25 cellular contexts compared by ENCODE assay signal in the genomic region with DNA sequence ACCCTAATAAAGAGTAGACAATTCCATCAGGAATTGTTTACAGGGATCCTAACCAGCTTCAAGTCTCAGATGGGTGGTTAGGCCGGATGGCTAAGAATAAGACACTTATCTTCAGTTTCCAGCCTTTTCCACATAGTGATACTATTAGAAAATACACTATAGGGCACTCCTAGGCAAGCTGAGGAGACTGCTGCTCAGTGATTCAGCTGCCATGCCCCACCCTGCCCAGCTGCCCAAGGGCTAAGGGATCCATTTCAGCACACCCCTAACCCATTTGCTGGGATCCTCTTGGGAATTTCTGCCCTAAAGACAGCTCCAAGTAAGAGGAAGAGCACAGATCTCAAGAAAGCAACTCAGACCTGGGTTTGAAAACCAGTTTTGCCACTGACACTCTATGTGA. TPM values are rescaled to one million over a fixed set of nuclear protein-coding genes. Genes with fewer than 3 reads are reported as not detected.
DNase-seq lines count a peak whose midpoint lies in the region; ATAC-seq, FAIRE-seq and TF ChIP-seq lines count a peak whose summit lies in the region.
"Had no signal": no experiment of that assay in that cellular context is flagged by ENCODE, and none has a peak within 500 bp of the region (broad histone marks: within the 10 kb centered on the region; RNA-seq: fewer than 3 reads in every experiment).

No MANE protein-coding gene starts in this region.

- H4K91ac ChIP-seq in neuronal stem cell (ENCODE audit: low read depth, low read length, poor library complexity), result no peak overlapping the region

- no peak overlapping the region for H2BK15ac ChIP-seq in neuronal stem cell (ENCODE audit: low read length)

- no peak overlapping the region for H2AK5ac ChIP-seq in neuronal stem cell (ENCODE audit: low read depth, low read length)

- no peak for TF ChIP-seq POLR2A in gastrocnemius medialis (IDR thresholded peaks at IDR 0.05)

- H3K36me3 ChIP-seq in GM23248 (ENCODE audit: low read depth), result 0 out of 2 replicates have a peak, but pooled peaks cover 14% of the 10 kb centered on the region
- H3K36me3 ChIP-seq in kidney (ENCODE audit: control insufficient read depth in 1 of 2, insufficient read depth in 2 of 2, low read length in 2 of 2), result peaks cover 0 to under 1% of the 10 kb centered on the region in 2 donors
- no peaks in the 10 kb centered on the region for H3K36me3 ChIP-seq in gastrocnemius medialis
- peaks cover 0 to 27% of the 10 kb centered on the region in 2 donors for H3K36me3 ChIP-seq in neuronal stem cell (replicated peaks in 1 of 2; ENCODE audit: control insufficient read depth in 2 of 2, insufficient read depth in 2 of 2, low read length in 2 of 2)
- H3K36me3 ChIP-seq: neutrophil, tibial nerve had no signal

- H3K23ac ChIP-seq in neuronal stem cell (ENCODE audit: low read depth, low read length, poor library complexity), result no peak overlapping the region

- no peak overlapping the region for H3K18ac ChIP-seq in neuronal stem cell (ENCODE audit: low read length)

- H3K36me3 Mint-ChIP-seq in brain, result peaks cover 13% of the 10 kb centered on the region

- H3K4me1 ChIP-seq in GM23248 (ENCODE audit: insufficient read depth) (no peaks in the 10 kb centered on the region), kidney (ENCODE audit: control insufficient read depth in 1 of 2, insufficient read depth in 1 of 2, low read depth in 1 of 2, low read length in 2 of 2) (peaks cover 49 to 74% of the 10 kb centered on the region in 2 donors), gastrocnemius medialis (peaks cover 79 to 83% of the 10 kb centered on the region in 2 donors), neuronal stem cell (ENCODE audit: control insufficient read depth in 2 of 2, insufficient read depth in 1 of 2, low read depth in 1 of 2, low read length in 2 of 2) (peaks cover 22 to 32% of the 10 kb centered on the region in 2 donors)

- H3K4me3 ChIP-seq in GM23248, result no peak overlapping the region
- no peak overlapping the region for H3K4me3 ChIP-seq in kidney (ENCODE audit: low read length in 2 of 2)
- no peak overlapping the region for H3K4me3 ChIP-seq in gastrocnemius medialis
- H3K4me3 ChIP-seq in neuronal stem cell (ENCODE audit: low read length in 2 of 2), result no peak overlapping the region
- H3K4me3 ChIP-seq: MG63, tibial nerve had no signal

- no peak overlapping the region for H3K14ac ChIP-seq in neuronal stem cell (ENCODE audit: low read length)

- H3K9me3 Mint-ChIP-seq in brain, result no peaks in the 10 kb centered on the region
- H3K9me3 Mint-ChIP-seq: CD4-positive, alpha-beta T cell had no signal

- H3K27me3 ChIP-seq in GM23248 (replicated peaks; ENCODE audit: insufficient read depth) (no peaks in the 10 kb centered on the region), gastrocnemius medialis (no peaks in the 10 kb centered on the region), neuronal stem cell (ENCODE audit: control insufficient read depth in 3 of 3, insufficient read depth in 3 of 3, low read depth in 1 of 3, low read length in 3 of 3) (no peaks in the 10 kb centered on the region)
- H3K27me3 ChIP-seq: MG63, neutrophil, tibial nerve had no signal

- peaks cover 35% of the 10 kb centered on the region for H4K20me1 ChIP-seq in GM23248 (ENCODE audit: insufficient read depth)

- H3K27me3 Mint-ChIP-seq in brain, result no peaks in the 10 kb centered on the region
- H3K27me3 Mint-ChIP-seq: CD4-positive, alpha-beta T cell had no signal

- no peak for TF ChIP-seq CTCF in brain (conservative IDR thresholded peaks at IDR 0.05)
- no peak for TF ChIP-seq CTCF in kidney (IDR thresholded peaks at IDR 0.05; ENCODE audit: borderline replicate concordance, extremely low read depth, insufficient read depth)
- TF ChIP-seq CTCF in gastrocnemius medialis (IDR thresholded peaks at IDR 0.05 in 4 of 5, conservative IDR thresholded peaks at IDR 0.05 in 1 of 5), result no peak

- intact Hi-C loops in kidney (cut with DNase I), result no loop called here
- intact Hi-C loops in gastrocnemius medialis (cut with DNase I; ENCODE audit: low total_unique reads), result no loop called here

- H3K27ac ChIP-seq in GM23248, result no peak overlapping the region
- peak overlapping the region; percentile 15 to 62 for H3K27ac ChIP-seq in kidney (ENCODE audit: low read depth in 2 of 2, low read length in 2 of 2)
- peak overlapping the region; percentile 31 to 73 (median 48) for H3K27ac ChIP-seq in gastrocnemius medialis
- H3K27ac ChIP-seq in neuronal stem cell (replicated peaks; ENCODE audit: low read length), result no peak overlapping the region
- H3K27ac ChIP-seq: neutrophil, tibial nerve had no signal

- no peak for ATAC-seq in gastrocnemius medialis

- H2AFZ ChIP-seq in GM23248 (no peak overlapping the region), neuronal stem cell (ENCODE audit: low read length) (no peak overlapping the region)

- POLR2A ChIA-PET in HEK293T (lab: Yijun Ruan, JAX), result no interaction called here

- no peaks in the 10 kb centered on the region for H3K9me3 ChIP-seq in GM23248 (ENCODE audit: low read depth)
- H3K9me3 ChIP-seq in kidney (ENCODE audit: control insufficient read depth in 1 of 2, low read length in 2 of 2), result no peaks in the 10 kb centered on the region
- no peaks in the 10 kb centered on the region for H3K9me3 ChIP-seq in gastrocnemius medialis
- H3K9me3 ChIP-seq in neuronal stem cell (replicated peaks in 1 of 2; ENCODE audit: control insufficient read depth in 2 of 2, insufficient read depth in 1 of 2, low read depth in 1 of 2, low read length in 2 of 2), result no peaks in the 10 kb centered on the region
- H3K9me3 ChIP-seq: MG63, neutrophil, tibial nerve had no signal

- H3K9ac ChIP-seq in GM23248, result no peak overlapping the region
- H3K9ac ChIP-seq in kidney (ENCODE audit: low read length in 2 of 2), result no peak overlapping the region
- no peak overlapping the region for H3K9ac ChIP-seq in neuronal stem cell (ENCODE audit: low read depth, low read length, poor library complexity)

- H3K27ac Mint-ChIP-seq in brain, result peak overlapping the region in 4 of 5 experiments; percentile 8 to 94 (median 69)
- H3K27ac Mint-ChIP-seq: CD4-positive, alpha-beta T cell had no signal

- no peak overlapping the region for H2BK5ac ChIP-seq in neuronal stem cell (ENCODE audit: low read length)

- H4K8ac ChIP-seq in neuronal stem cell (ENCODE audit: low read depth, low read length), result no peak overlapping the region

- 20 to 55% methylated on average over 1 of the region's 1 CpG for WGBS in GM23248 (ENCODE audit: low coverage in 1 of 2, low lambda C conversion rate in 2 of 2, missing lambda C conversion rate in 2 of 2), 2 experiments
- no CpG with 5 or more reads among the region's 1 CpG for WGBS in neuronal stem cell (ENCODE audit: extremely low coverage in 2 of 2, insufficient read length in 2 of 2, insufficient replicate concordance in 1 of 2), 2 donors

- H3K4me3 Mint-ChIP-seq in brain, result no peak overlapping the region
- H3K4me3 Mint-ChIP-seq: CD4-positive, alpha-beta T cell had no signal

- in situ Hi-C loops in GM23248 (cut with MboI), result no loop called here
- in situ Hi-C loops in gastrocnemius medialis (cut with MboI; ENCODE audit: low sequenced_read_pairs in 4 of 4), result no loop called here

- H3K4ac ChIP-seq in neuronal stem cell (ENCODE audit: low read length), result no peak overlapping the region

- H3K4me1 Mint-ChIP-seq in brain, result peaks cover 88% of the 10 kb centered on the region

- FAIRE-seq in kidney (lab: Jason Lieb, UNC), result no peak
- FAIRE-seq: frontal cortex, GM12892, GM19239, H1 had no signal

- H3K79me1 ChIP-seq in neuronal stem cell (ENCODE audit: low read depth, low read length), result no peaks in the 10 kb centered on the region

- H3K79me2 ChIP-seq in GM23248 (ENCODE audit: insufficient read depth), result peaks cover 99% of the 10 kb centered on the region

- no peak overlapping the region for H2BK12ac ChIP-seq in neuronal stem cell (ENCODE audit: low read length)

- no peak overlapping the region for H2BK120ac ChIP-seq in neuronal stem cell (ENCODE audit: low read depth, low read length)

- DNase-seq in GM23248, result peak; percentile 20
- no peak for DNase-seq in kidney
- DNase-seq in gastrocnemius medialis, result no peak
- no peak for DNase-seq in DMS 273 treated with DMSO at 0.1 percent for 48 hours (lab: John Stamatoyannopoulos, UW)
- DNase-seq in neuronal stem cell (ENCODE audit: low spot score), result no peak
- DNase-seq in mesenteric fat pad (ENCODE audit: low spot score), result no peak
- DNase-seq in HEK293T (ENCODE audit: extremely low spot score), result no peak
- DNase-seq: activated CD4-positive, alpha-beta T cell treated with anti-CD3 and anti-CD28 coated beads for 48 hours; activated effector memory CD4-positive, alpha-beta T cell treated with Interleukin-2 at 50 U/mL for 16 hours; CD4-positive, alpha-beta T cell; dermis blood vessel endothelial cell; IMR-90; MG63; NCI-H1436; NCI-H2171 treated with DMSO at 0.1 percent for 48 hours; NCI-H526 treated with DMSO at 0.1 percent for 48 hours; SIG-M5; T-helper 1 cell had no signal

- H3K4me2 ChIP-seq in GM23248 (ENCODE audit: unreplicated experiment), result no peak overlapping the region
- no peak overlapping the region for H3K4me2 ChIP-seq in neuronal stem cell (ENCODE audit: insufficient read depth, low read length, poor library complexity, severe bottlenecking)

- H3K9me2 ChIP-seq in GM23248 (ENCODE audit: insufficient read depth), result no peaks in the 10 kb centered on the region

- CTCF ChIA-PET in HEK293T (lab: Yijun Ruan, JAX), result no interaction called here

- peaks cover 15% of the 10 kb centered on the region; the same call in 1 of the 2 replicates for H3F3A ChIP-seq in GM23248 (ENCODE audit: insufficient read depth)

TF ChIP-seq in HEK293T, 16 proteins besides CTCF, POLR2A, EP300 and RAD21 (continues in another document):
- TF ChIP-seq L3MBTL2 (conservative IDR thresholded peaks at IDR 0.05), result no peak
- no peak for TF ChIP-seq SP1 (IDR thresholded peaks at IDR 0.05)
- TF ChIP-seq NFRKB (IDR thresholded peaks at IDR 0.05), result no peak
- TF ChIP-seq, protein P1, sequence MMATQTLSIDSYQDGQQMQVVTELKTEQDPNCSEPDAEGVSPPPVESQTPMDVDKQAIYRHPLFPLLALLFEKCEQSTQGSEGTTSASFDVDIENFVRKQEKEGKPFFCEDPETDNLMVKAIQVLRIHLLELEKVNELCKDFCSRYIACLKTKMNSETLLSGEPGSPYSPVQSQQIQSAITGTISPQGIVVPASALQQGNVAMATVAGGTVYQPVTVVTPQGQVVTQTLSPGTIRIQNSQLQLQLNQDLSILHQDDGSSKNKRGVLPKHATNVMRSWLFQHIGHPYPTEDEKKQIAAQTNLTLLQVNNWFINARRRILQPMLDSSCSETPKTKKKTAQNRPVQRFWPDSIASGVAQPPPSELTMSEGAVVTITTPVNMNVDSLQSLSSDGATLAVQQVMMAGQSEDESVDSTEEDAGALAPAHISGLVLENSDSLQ (IDR thresholded peaks at IDR 0.05), result no peak
- TF ChIP-seq FOXA1 (IDR thresholded peaks at IDR 0.05), result no peak
- no peak for TF ChIP-seq CTBP1 (IDR thresholded peaks at IDR 0.05; ENCODE audit: borderline replicate concordance)

RNA-seq across cellular contexts. Expression of a gene that starts 31.9 kb away (rescaled TPM):
- total RNA-seq in GM23248 (2014; rRNA removed; shearing (Covaris generic)), result 156 and 159 TPM in 2 replicates
- polyA plus RNA-seq in GM23248 (2016; fragmentation: Nextera tagmentation; extraction: Ambion mirVana), result 79.5 and 80.1 TPM in 2 replicates
- polyA plus RNA-seq in brain (ENCODE audit: insufficient read depth, low read depth, low replicate concordance), result 54.2 TPM
- 107 TPM for total RNA-seq in kidney
- polyA plus RNA-seq in kidney (ENCODE audit: insufficient read depth, low read depth, low replicate concordance), result 100 TPM
- total RNA-seq in gastrocnemius medialis, result 10 to 100 TPM; 53.2 to 71.5 (median 55.5) TPM
- polyA plus RNA-seq in neuronal stem cell (2013, experiment 1 of 2), result 30.5 TPM
- 31.6 TPM for polyA plus RNA-seq in neuronal stem cell (2013, experiment 2 of 2)
- 112 TPM for total RNA-seq in mesenteric fat pad
- total RNA-seq: CD4-positive, alpha-beta T cell had no signal

Comparison
In these comparisons a context has a peak if more than half of its experiments do, and no peak if none do; other contexts are left out.
1. H3K27ac ChIP-seq: peak in kidney (2 of 2) and gastrocnemius medialis (4 of 4); none in GM23248 (single experiment) and neuronal stem cell (single experiment).